In the genomic region with DNA sequence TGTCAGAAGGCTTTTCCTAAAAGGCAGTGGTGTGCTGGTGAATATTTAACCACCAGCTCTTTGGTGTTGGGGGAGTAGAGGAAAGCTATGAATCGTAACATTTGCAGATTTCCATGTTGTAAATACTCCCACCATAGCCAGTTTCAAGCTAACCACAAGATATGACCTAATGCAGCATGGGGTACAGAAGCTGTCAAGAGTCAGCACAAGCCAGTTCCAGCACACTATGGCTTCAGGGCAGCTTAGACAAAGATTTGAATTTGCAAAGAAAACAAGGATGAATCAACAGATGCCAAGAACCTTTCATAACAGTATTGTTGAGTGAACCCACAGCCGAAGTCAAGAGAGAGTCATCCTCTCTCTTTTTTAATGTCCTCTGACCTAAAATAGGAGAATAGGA, we compare ENCODE assay signal across 12 cellular contexts. TPM values are rescaled to one million over a fixed set of nuclear protein-coding genes. Genes with fewer than 3 reads are reported as not detected.
DNase-seq lines count a peak whose midpoint lies in the region; ATAC-seq and TF ChIP-seq lines count a peak whose summit lies in the region.
"Had no signal": no experiment of that assay in that cellular context is flagged by ENCODE, and none has a peak within 500 bp of the region (broad histone marks: within the 10 kb centered on the region; RNA-seq: fewer than 3 reads in every experiment).

No MANE protein-coding gene starts in this region.

- peak; percentile 80 for ATAC-seq in activated CD4-positive, alpha-beta T cell treated with anti-CD3 and anti-CD28 coated beads for 36 hours
- ATAC-seq in stimulated activated naive CD8-positive, alpha-beta T cell treated with anti-CD3 and anti-CD28 coated beads, Interleukin-15, amount 100 ng/mL, for 72 hours, result peak; percentile 42
- ATAC-seq in HG02938 (IDR thresholded peaks at IDR 0.05; ENCODE audit: unreplicated experiment) (no peak), HG03175 (IDR thresholded peaks at IDR 0.05; ENCODE audit: unreplicated experiment) (no peak)
- ATAC-seq: effector memory CD8-positive, alpha-beta T cell; mucosa of descending colon had no signal

- no peak overlapping the region for H3K27ac ChIP-seq in RWPE1

- TF ChIP-seq CTCF in RWPE1 (conservative IDR thresholded peaks at IDR 0.05; ENCODE audit: low read depth), result no peak
- no peak for TF ChIP-seq CTCF in fibroblast of the aortic adventitia (IDR thresholded peaks at IDR 0.05; ENCODE audit: insufficient read depth, low read length)

- intact Hi-C loops in activated CD4-positive, alpha-beta T cell treated with anti-CD3 and anti-CD28 coated beads for 36 hours (cut with DNase I, micrococcal nuclease), result no loop called here

- no peak overlapping the region for H3K4me3 ChIP-seq in fibroblast of the aortic adventitia (ENCODE audit: low read depth, low read length)
- H3K4me3 ChIP-seq: mucosa of descending colon, upper lobe of left lung had no signal

- H3K27me3 Mint-ChIP-seq in activated CD4-positive, alpha-beta T cell treated with anti-CD3 and anti-CD28 coated beads for 36 hours, result peaks cover 29% of the 10 kb centered on the region
- H3K27me3 Mint-ChIP-seq in stimulated activated naive CD8-positive, alpha-beta T cell treated with anti-CD3 and anti-CD28 coated beads, Interleukin-15, amount 100 ng/mL, for 72 hours, result peaks cover 77% of the 10 kb centered on the region

- CTCF ChIA-PET in activated CD4-positive, alpha-beta T cell treated with anti-CD3 and anti-CD28 coated beads for 36 hours (lab: Charles Lee), result interaction anchor here (0.7 to 3.1 kb wide), 5 partner anchors 9 to 427 kb away, joined by 3 to 15 read pairs (median 4); no protein-coding TSS in a partner anchor
- CTCF ChIA-PET in RWPE1 (lab: Yijun Ruan, JAX), result interaction anchor here (1.3 to 1.6 kb wide), 2 partner anchors 17 to 427 kb away, joined by 4 read pairs; no protein-coding TSS in a partner anchor

- POLR2A ChIA-PET in activated CD4-positive, alpha-beta T cell treated with anti-CD3 and anti-CD28 coated beads for 36 hours (lab: Charles Lee), result no interaction called here
- POLR2A ChIA-PET in RWPE1 (lab: Yijun Ruan, JAX; ENCODE audit: low non-redundant PET), result no interaction called here

- no peaks in the 10 kb centered on the region for H3K9me3 Mint-ChIP-seq in activated CD4-positive, alpha-beta T cell treated with anti-CD3 and anti-CD28 coated beads for 36 hours (ENCODE audit: low read depth)
- H3K9me3 Mint-ChIP-seq in stimulated activated naive CD8-positive, alpha-beta T cell treated with anti-CD3 and anti-CD28 coated beads, Interleukin-15, amount 100 ng/mL, for 72 hours, result no peaks in the 10 kb centered on the region
- H3K9me3 Mint-ChIP-seq: effector memory CD8-positive, alpha-beta T cell had no signal

- DNase-seq in activated CD4-positive, alpha-beta T cell treated with anti-CD3 and anti-CD28 coated beads for 36 hours, result no peak
- DNase-seq in activated CD4-positive, alpha-beta T cell treated with anti-CD3 and anti-CD28 coated beads, Interleukin-2, amount 50 U/mL, for 48 hours, result no peak
- DNase-seq in RWPE1 (ENCODE audit: low spot score), result peak; percentile 44
- DNase-seq in fibroblast of the aortic adventitia (ENCODE audit: low read depth), result peak; percentile 77
- no peak for DNase-seq in stimulated activated naive CD8-positive, alpha-beta T cell treated with anti-CD3 and anti-CD28 coated beads, Interleukin-15, amount 100 ng/mL, for 72 hours
- no peak for DNase-seq in NCI-H526 treated with DMSO at 0.1 percent for 48 hours (lab: John Stamatoyannopoulos, UW)
- DNase-seq: effector memory CD8-positive, alpha-beta T cell; mucosa of descending colon; NCI-H2081; upper lobe of left lung had no signal

- H3K27ac Mint-ChIP-seq in activated CD4-positive, alpha-beta T cell treated with anti-CD3 and anti-CD28 coated beads for 36 hours, result no peak overlapping the region
- no peak overlapping the region for H3K27ac Mint-ChIP-seq in stimulated activated naive CD8-positive, alpha-beta T cell treated with anti-CD3 and anti-CD28 coated beads, Interleukin-15, amount 100 ng/mL, for 72 hours
- H3K27ac Mint-ChIP-seq: effector memory CD8-positive, alpha-beta T cell had no signal

- no peak overlapping the region for H3K4me3 Mint-ChIP-seq in activated CD4-positive, alpha-beta T cell treated with anti-CD3 and anti-CD28 coated beads for 36 hours
- H3K4me3 Mint-ChIP-seq in stimulated activated naive CD8-positive, alpha-beta T cell treated with anti-CD3 and anti-CD28 coated beads, Interleukin-15, amount 100 ng/mL, for 72 hours, result no peak overlapping the region
- H3K4me3 Mint-ChIP-seq: effector memory CD8-positive, alpha-beta T cell had no signal

- no peaks in the 10 kb centered on the region for H3K4me1 Mint-ChIP-seq in activated CD4-positive, alpha-beta T cell treated with anti-CD3 and anti-CD28 coated beads for 36 hours
- H3K4me1 Mint-ChIP-seq in stimulated activated naive CD8-positive, alpha-beta T cell treated with anti-CD3 and anti-CD28 coated beads, Interleukin-15, amount 100 ng/mL, for 72 hours, result peaks cover 10% of the 10 kb centered on the region

- H3K36me3 Mint-ChIP-seq in activated CD4-positive, alpha-beta T cell treated with anti-CD3 and anti-CD28 coated beads for 36 hours (ENCODE audit: low read depth), result no peaks in the 10 kb centered on the region

RNA-seq across cellular contexts. Expression of gene COMMD9, which starts 40.0 kb away (rescaled TPM):
- total RNA-seq in activated CD4-positive, alpha-beta T cell treated with anti-CD3 and anti-CD28 coated beads for 36 hours, result 10 to 100 TPM; 33.0 to 44.6 TPM
- 31.3 and 39.9 TPM in 2 replicates for total RNA-seq in fibroblast of the aortic adventitia (ENCODE audit: low replicate concordance)

RNA-seq across cellular contexts. Expression of gene PRR5L, which starts 46.8 kb away (rescaled TPM):
- total RNA-seq in activated CD4-positive, alpha-beta T cell treated with anti-CD3 and anti-CD28 coated beads for 36 hours, result 10 to 100 TPM; 23.2 to 28.6 TPM
- total RNA-seq in fibroblast of the aortic adventitia (ENCODE audit: low replicate concordance), result 0.54 and 20.8 TPM in 2 replicates

Comparison
In these comparisons a context has a peak if more than half of its experiments do, and no peak if none do; other contexts are left out.
1. ATAC-seq: peak in activated CD4-positive, alpha-beta T cell treated with anti-CD3 and anti-CD28 coated beads for 36 hours (single experiment) and stimulated activated naive CD8-positive, alpha-beta T cell treated with anti-CD3 and anti-CD28 coated beads, Interleukin-15, amount 100 ng/mL, for 72 hours (single experiment); none in HG02938 (single experiment) and HG03175 (single experiment).
2. DNase-seq: peak in RWPE1 (single experiment) and fibroblast of the aortic adventitia (single experiment); none in activated CD4-positive, alpha-beta T cell treated with anti-CD3 and anti-CD28 coated beads for 36 hours (single experiment), activated CD4-positive, alpha-beta T cell treated with anti-CD3 and anti-CD28 coated beads, Interleukin-2, amount 50 U/mL, for 48 hours (0 of 2), stimulated activated naive CD8-positive, alpha-beta T cell treated with anti-CD3 and anti-CD28 coated beads, Interleukin-15, amount 100 ng/mL, for 72 hours (0 of 2) and NCI-H526 treated with DMSO at 0.1 percent for 48 hours (single experiment).